9 cellular contexts compared by ENCODE assay signal in the genomic region with DNA sequence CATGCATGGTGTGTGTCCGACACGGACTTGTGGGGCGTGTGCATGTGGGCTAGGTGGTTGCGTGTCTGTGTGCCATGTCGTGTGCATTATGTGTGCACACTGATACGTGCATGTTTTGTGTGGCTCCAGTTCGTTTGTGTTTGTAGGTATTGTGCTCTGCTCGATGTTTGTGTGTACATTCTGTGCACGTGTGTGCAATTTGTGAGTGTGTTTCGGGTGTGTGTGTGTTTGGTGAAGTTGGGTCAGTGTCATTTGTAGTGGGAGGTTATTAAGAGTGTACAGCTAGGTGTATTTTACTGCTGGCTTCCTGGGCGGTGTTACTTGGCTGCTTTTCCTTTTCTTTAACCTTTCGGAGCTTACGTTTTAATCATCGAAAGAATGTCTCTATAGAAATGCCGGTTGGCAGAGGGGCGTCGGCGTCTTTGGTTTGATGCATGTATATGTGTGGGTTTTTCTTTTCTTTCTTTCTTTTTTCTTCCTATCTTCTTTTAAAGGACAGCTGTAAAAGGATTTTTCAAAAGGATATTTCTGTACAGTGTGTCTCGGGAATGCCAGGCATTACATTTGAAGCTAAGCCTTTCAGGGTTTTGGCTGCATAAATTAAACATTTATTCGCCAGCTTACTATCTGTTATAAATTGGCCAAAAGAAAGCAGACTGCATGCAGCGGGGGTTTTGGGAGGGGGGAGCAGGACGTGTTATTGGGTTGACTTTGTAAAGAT. TPM values are rescaled to one million over a fixed set of nuclear protein-coding genes. Genes with fewer than 3 reads are reported as not detected.
DNase-seq lines count a peak whose midpoint lies in the region; ATAC-seq and TF ChIP-seq lines count a peak whose summit lies in the region.
"Had no signal": no experiment of that assay in that cellular context is flagged by ENCODE, and none has a peak within 500 bp of the region (broad histone marks: within the 10 kb centered on the region; RNA-seq: fewer than 3 reads in every experiment).

No MANE protein-coding gene starts in this region.

- H3K9me3 ChIP-seq in iPS-15b (ENCODE audit: control insufficient read depth, insufficient read depth, low read length) (no peaks in the 10 kb centered on the region), stomach (no peaks in the 10 kb centered on the region), MG63 (no peaks in the 10 kb centered on the region)

- POLR2A ChIA-PET in HEK293T (lab: Yijun Ruan, JAX): interaction anchor here (0.7 to 1.3 kb wide), 3 partner anchors 19 to 92 kb away, joined by 3 read pairs; no protein-coding TSS in a partner anchor
- POLR2A ChIA-PET in WTC11 (lab: Charles Lee): no interaction called here

- DNase-seq in HEK293T (ENCODE audit: extremely low spot score) (no peak), WTC11 (ENCODE audit: low spot score) (no peak), stomach (no peak), MG63 (no peak), GM13977 (ENCODE audit: low spot score) (no peak)
- no peak for DNase-seq in stimulated activated CD4-positive, alpha-beta T cell treated with anti-CD3 and anti-CD28 coated beads, Interleukin-2, amount 100 ng/mL, for 48 hours

- WGBS in stomach, 5 donors: 4 to 9% (median 8%) methylated on average over 22 of the region's 22 CpGs

- H3K4me3 Mint-ChIP-seq in WTC11: no peak overlapping the region
- H3K4me3 Mint-ChIP-seq: stimulated activated effector memory CD8-positive, alpha-beta T cell treated with anti-CD3 and anti-CD28 coated beads, Interleukin-12 subunit alpha, Interleukin-12 subunit beta, amount 100 ng/mL, for 72 hours had no signal

- CTCF ChIA-PET in HEK293T (lab: Yijun Ruan, JAX): interaction anchor here (0.6 to 1.2 kb wide), 2 partner anchors 122 to 347 kb away, joined by 3 to 4 read pairs; no protein-coding TSS in a partner anchor
- CTCF ChIA-PET in WTC11 (lab: Charles Lee): no interaction called here

- peak overlapping the region; percentile 4 for H3K9ac ChIP-seq in iPS-15b (ENCODE audit: low read depth, low read length)

- H3K9me3 Mint-ChIP-seq in WTC11: no peaks in the 10 kb centered on the region

- H3K27me3 ChIP-seq in iPS-15b (ENCODE audit: control insufficient read depth, insufficient read depth, low read length) (peaks cover 41% of the 10 kb centered on the region), stomach (peaks cover 0 to 13% (median 0%) of the 10 kb centered on the region in 3 donors), MG63 (peaks cover 53% of the 10 kb centered on the region)

- peak overlapping the region; percentile 53 for H3K4me3 ChIP-seq in iPS-15b (ENCODE audit: low read depth, low read length)
- H3K4me3 ChIP-seq in stomach: peak overlapping the region; percentile 62 to 79 (median 69)
- H3K4me3 ChIP-seq in MG63: no peak overlapping the region

- TF ChIP-seq EP300 in stomach (IDR thresholded peaks at IDR 0.05): no peak

- H3K27ac ChIP-seq in stomach: peak overlapping the region; percentile 80 to 94 (median 89)

- TF ChIP-seq CTCF in WTC11 (IDR thresholded peaks at IDR 0.05) (no peak), stomach (IDR thresholded peaks at IDR 0.05) (no peak), GM13977 (IDR thresholded peaks at IDR 0.05; ENCODE audit: extremely low read depth, insufficient read depth, missing control alignments) (no peak)

- H3K4me1 ChIP-seq in iPS-15b (ENCODE audit: control insufficient read depth, insufficient read depth, low read length): peaks cover 12% of the 10 kb centered on the region
- peaks cover 3 to 46% (median 24%) of the 10 kb centered on the region in 4 donors for H3K4me1 ChIP-seq in stomach

- ATAC-seq in WTC11 (no peak), GM21786 (IDR thresholded peaks at IDR 0.05; ENCODE audit: unreplicated experiment) (no peak)
- ATAC-seq: stimulated activated effector memory CD8-positive, alpha-beta T cell treated with anti-CD3 and anti-CD28 coated beads, Interleukin-12 subunit alpha, Interleukin-12 subunit beta, amount 100 ng/mL, for 72 hours had no signal

- in situ Hi-C loops in GM13977 (cut with MboI; ENCODE audit: low pct_unique_long_range_greater_than_20kb, low sequenced_read_pairs, unreplicated experiment): no loop called here

- no peak for TF ChIP-seq POLR2A in stomach (IDR thresholded peaks at IDR 0.05)

- no peaks in the 10 kb centered on the region for H3K36me3 ChIP-seq in iPS-15b (ENCODE audit: control insufficient read depth, insufficient read depth, low read length)
- H3K36me3 ChIP-seq in stomach: no peaks in the 10 kb centered on the region
- no peaks in the 10 kb centered on the region for H3K36me3 ChIP-seq in MG63

- H3K36me3 Mint-ChIP-seq in WTC11: peaks cover 4% of the 10 kb centered on the region
- H3K36me3 Mint-ChIP-seq: stimulated activated effector memory CD8-positive, alpha-beta T cell treated with anti-CD3 and anti-CD28 coated beads, Interleukin-12 subunit alpha, Interleukin-12 subunit beta, amount 100 ng/mL, for 72 hours had no signal

- intact Hi-C loops in stomach (cut with DNase I; ENCODE audit: low total_unique reads): no loop called here

- peaks cover 38% of the 10 kb centered on the region for H3K4me1 Mint-ChIP-seq in WTC11

- H3K27ac Mint-ChIP-seq in WTC11: no peak overlapping the region
- H3K27ac Mint-ChIP-seq: stimulated activated effector memory CD8-positive, alpha-beta T cell treated with anti-CD3 and anti-CD28 coated beads, Interleukin-12 subunit alpha, Interleukin-12 subunit beta, amount 100 ng/mL, for 72 hours had no signal

- peaks cover 21% of the 10 kb centered on the region for H3K27me3 Mint-ChIP-seq in WTC11 (ENCODE audit: low read depth)

TF ChIP-seq in HEK293T, 16 proteins besides CTCF, POLR2A, EP300 and RAD21:
- TF ChIP-seq, protein P1, sequence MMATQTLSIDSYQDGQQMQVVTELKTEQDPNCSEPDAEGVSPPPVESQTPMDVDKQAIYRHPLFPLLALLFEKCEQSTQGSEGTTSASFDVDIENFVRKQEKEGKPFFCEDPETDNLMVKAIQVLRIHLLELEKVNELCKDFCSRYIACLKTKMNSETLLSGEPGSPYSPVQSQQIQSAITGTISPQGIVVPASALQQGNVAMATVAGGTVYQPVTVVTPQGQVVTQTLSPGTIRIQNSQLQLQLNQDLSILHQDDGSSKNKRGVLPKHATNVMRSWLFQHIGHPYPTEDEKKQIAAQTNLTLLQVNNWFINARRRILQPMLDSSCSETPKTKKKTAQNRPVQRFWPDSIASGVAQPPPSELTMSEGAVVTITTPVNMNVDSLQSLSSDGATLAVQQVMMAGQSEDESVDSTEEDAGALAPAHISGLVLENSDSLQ (IDR thresholded peaks at IDR 0.05): no peak
- TF ChIP-seq TARDBP (IDR thresholded peaks at IDR 0.05) (peak; percentile 66; the same call in 1 of the 2 replicates), ZNF384 (IDR thresholded peaks at IDR 0.05) (no peak), CTBP1 (IDR thresholded peaks at IDR 0.05; ENCODE audit: borderline replicate concordance) (peak; percentile 60), HDGF (IDR thresholded peaks at IDR 0.05; ENCODE audit: borderline replicate concordance) (no peak), SP1 (IDR thresholded peaks at IDR 0.05) (no peak), FOXK2 (IDR thresholded peaks at IDR 0.05) (no peak), LEF1 (IDR thresholded peaks at IDR 0.05; ENCODE audit: borderline replicate concordance) (no peak), L3MBTL2 (conservative IDR thresholded peaks at IDR 0.05) (peak; percentile 74; the same call in 1 of the 2 replicates), ARNT (IDR thresholded peaks at IDR 0.05) (no peak)

TF ChIP-seq in WTC11, 78 proteins besides CTCF, POLR2A, EP300 and RAD21:
- TF ChIP-seq ZNF263 (CRISPR knock-in tag; IDR thresholded peaks at IDR 0.05; ENCODE audit: low read depth) (no peak), TEAD1 (CRISPR knock-in tag; IDR thresholded peaks at IDR 0.05) (peak; percentile 49; the same call in 1 of the 2 replicates), AR (CRISPR knock-in tag; IDR thresholded peaks at IDR 0.05) (no peak), TCF7 (CRISPR knock-in tag; IDR thresholded peaks at IDR 0.05; ENCODE audit: low read depth) (no peak), NFE2L1 (CRISPR knock-in tag; IDR thresholded peaks at IDR 0.05) (0 out of 2 replicates have a peak, but pooled peaks have one; percentile 41), ZNF219 (CRISPR knock-in tag; IDR thresholded peaks at IDR 0.05; ENCODE audit: borderline replicate concordance) (no peak)
TF ChIP-seq in WTC11: peak in this region for 2.

RNA-seq across cellular contexts. Expression of gene ASXL3, which starts 1.3 kb away (rescaled TPM):
- 0.35 to 0.76 TPM (median 0.66 TPM) in 3 replicates for total RNA-seq in WTC11 (2021)
- 1 to 10 TPM in 4 of 5 donors, not detected in 1; 1.2 to 8.0 (median 6.1) TPM for total RNA-seq in stomach
- under 1 TPM; 0.28 to 0.61 (median 0.31) TPM for polyA plus RNA-seq in stomach
- not detected in 2 replicates for total RNA-seq in MG63 (2014; rRNA removed; shearing (Covaris generic); ENCODE audit: low replicate concordance)
